ENCODE assay signal across 8 cellular contexts in genomic region chr15:65981837-65982696, GRCh38.
A peak's percentile ranks its signal among the peaks of the same experiment; 100 is the strongest.
DNase-seq lines count a peak whose midpoint lies in the region; ATAC-seq lines count a peak whose summit lies in the region.

No MANE protein-coding gene starts in this region.

- H3K4me1 ChIP-seq in BLaER1 treated with 17β-estradiol and CSF1 and Interleukin-3, amounts not matched to agents 10 nM and 100 nM = peaks cover 22 to 59% (median 55%) of the 10 kb centered on the region in 10 experiments; a peak in 19 of 20 replicates

- peaks cover 9 to 24% (median 15%) of the 10 kb centered on the region in 11 experiments; a peak in 21 of 22 replicates for H3K27me3 ChIP-seq in BLaER1 treated with 17β-estradiol and CSF1 and Interleukin-3, amounts not matched to agents 10 nM and 100 nM

- ATAC-seq in GM19372 (IDR thresholded peaks at IDR 0.05; ENCODE audit: low read depth, unreplicated experiment) = peak; percentile 59
- ATAC-seq in HG03175 (IDR thresholded peaks at IDR 0.05; ENCODE audit: unreplicated experiment) = no peak
- no peak for ATAC-seq in HG02623 (IDR thresholded peaks at IDR 0.05; ENCODE audit: unreplicated experiment)

- peak overlapping the region; percentile 76 to 97 (median 85) for H3K4me2 ChIP-seq in BLaER1 treated with 17β-estradiol and CSF1 and Interleukin-3, amounts not matched to agents 10 nM and 100 nM

- H3K9ac ChIP-seq in BLaER1 treated with 17β-estradiol and CSF1 and Interleukin-3, amounts not matched to agents 10 nM and 100 nM = peak overlapping the region in 2 of 11 experiments; percentile 5 to 18; a peak in 2 of 22 replicates

- no peak overlapping the region for H3K27ac ChIP-seq in BLaER1 treated with 17β-estradiol and CSF1 and Interleukin-3, amounts not matched to agents 10 nM and 100 nM

- peak overlapping the region; percentile 15 to 66 (median 54); a peak in 18 of 20 replicates for H3K4me3 ChIP-seq in BLaER1 treated with 17β-estradiol and CSF1 and Interleukin-3, amounts not matched to agents 10 nM and 100 nM
- peak overlapping the region; percentile 65 for H3K4me3 ChIP-seq in iPS-18c (ENCODE audit: insufficient read depth, low read depth, low read length)

- no peaks in the 10 kb centered on the region for H3K9me3 ChIP-seq in BLaER1 treated with 17β-estradiol and CSF1 and Interleukin-3, amounts not matched to agents 10 nM and 100 nM (replicated peaks in 1 of 11)
- no peaks in the 10 kb centered on the region for H3K9me3 ChIP-seq in iPS-18c (ENCODE audit: control insufficient read depth, insufficient read depth, low read length)

- H4K20me1 ChIP-seq in BLaER1 treated with 17β-estradiol and CSF1 and Interleukin-3, amounts not matched to agents 10 nM and 100 nM = peaks cover 0 to 12% (median 0%) of the 10 kb centered on the region in 11 experiments; a peak in 5 of 22 replicates

- peak; percentile 65 for DNase-seq in NCI-H774 (lab: John Stamatoyannopoulos, UW)
- DNase-seq in activated T-helper 1 cell treated with anti-CD3 and anti-CD28 coated beads, Interleukin-2, amount 50 U/mL, for 16 hours (ENCODE audit: low read depth in 1 of 2, low spot score in 1 of 2) = peak; percentile 28 to 32
- DNase-seq in stimulated activated CD4-positive, alpha-beta T cell treated with anti-CD3 and anti-CD28 coated beads, Interleukin-4, amount 100 ng/mL, for 24 hours = peak; percentile 53

- no peaks in the 10 kb centered on the region for H3K36me3 ChIP-seq in BLaER1 treated with 17β-estradiol and CSF1 and Interleukin-3, amounts not matched to agents 10 nM and 100 nM
